28 cellular contexts compared by ENCODE assay signal in the genomic region with DNA sequence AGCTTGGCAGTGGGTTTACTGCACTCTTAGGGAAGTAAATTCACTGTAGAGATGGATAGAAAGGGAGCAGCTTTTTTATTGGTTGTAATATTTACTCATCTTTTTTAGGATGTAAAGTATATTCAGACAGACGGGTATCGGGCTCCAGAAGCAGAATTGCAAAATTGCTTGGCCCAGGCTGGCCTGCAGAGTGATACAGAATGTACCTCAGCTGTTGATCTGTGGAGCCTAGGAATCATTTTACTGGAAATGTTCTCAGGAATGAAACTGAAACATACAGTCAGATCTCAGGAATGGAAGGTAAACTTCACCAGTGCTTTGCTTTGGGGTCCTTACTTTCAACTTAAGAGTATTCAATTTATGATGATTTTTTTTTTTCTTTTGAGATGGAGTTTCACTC. TPM values are rescaled to one million over a fixed set of nuclear protein-coding genes. Genes with fewer than 3 reads are reported as not detected.
DNase-seq lines count a peak whose midpoint lies in the region; ATAC-seq and TF ChIP-seq lines count a peak whose summit lies in the region.
"Had no signal": no experiment of that assay in that cellular context is flagged by ENCODE, and none has a peak within 500 bp of the region (broad histone marks: within the 10 kb centered on the region; RNA-seq: fewer than 3 reads in every experiment).

No MANE protein-coding gene starts in this region.

- H3F3A ChIP-seq in PC-3 (ENCODE audit: low read length, unreplicated experiment), result peaks cover 10% of the 10 kb centered on the region

- intact Hi-C loops in MCF 10A (cut with micrococcal nuclease) (no loop called here), mammary epithelial cell (cut with micrococcal nuclease) (no loop called here), PC-3 (cut with micrococcal nuclease) (loop anchor here (5.0 kb wide), 1 partner anchor 81 kb away; no protein-coding TSS in a partner anchor)

- in situ Hi-C loops in mammary epithelial cell (cut with MboI; ENCODE audit: low sequenced_read_pairs in 2 of 2), result loop anchor here in 1 of 2 donors (10.0 kb wide), 1 partner anchor 64 kb away; the partner anchor contains the start of gene UAP1

- H3K4me3 ChIP-seq in mammary epithelial cell (replicated peaks in 1 of 3; ENCODE audit: insufficient read depth in 1 of 3, low read depth in 2 of 3, low read length in 3 of 3) (no peak overlapping the region), PC-3 (ENCODE audit: low read length) (peak overlapping the region; percentile 77; the same call in 1 of the 2 replicates), fibroblast of mammary gland (ENCODE audit: control insufficient read depth, low read depth, low read length) (no peak overlapping the region), subcutaneous abdominal adipose tissue (ENCODE audit: low read depth in 1 of 5, low read length in 5 of 5) (no peak overlapping the region)
- H3K4me3 ChIP-seq: breast epithelium, colonic mucosa, ovary had no signal

- no peaks in the 10 kb centered on the region for H3K9me2 ChIP-seq in PC-3 (replicated peaks; ENCODE audit: low read length)

- no peak overlapping the region for H3K27ac ChIP-seq in mammary epithelial cell (ENCODE audit: insufficient read depth, low read depth, low read length)
- H3K27ac ChIP-seq in PC-3 (ENCODE audit: low read length), result no peak overlapping the region
- H3K27ac ChIP-seq in subcutaneous abdominal adipose tissue (ENCODE audit: low read depth, low read length), result peak overlapping the region; percentile 29
- H3K27ac ChIP-seq: breast epithelium, colonic mucosa, ovary had no signal

- no peak overlapping the region for H3K9ac ChIP-seq in mammary epithelial cell (ENCODE audit: insufficient read depth, low read length)
- H3K9ac ChIP-seq in PC-3 (ENCODE audit: low read length), result no peak overlapping the region
- no peak overlapping the region for H3K9ac ChIP-seq in subcutaneous abdominal adipose tissue (ENCODE audit: low read length in 5 of 5)

- H3K4me1 Mint-ChIP-seq in MCF 10A (ENCODE audit: insufficient read depth, unreplicated experiment), result peaks cover 12% of the 10 kb centered on the region

- no peaks in the 10 kb centered on the region for H3K27me3 Mint-ChIP-seq in MCF 10A (ENCODE audit: insufficient read depth, unreplicated experiment)
- H3K27me3 Mint-ChIP-seq: naive thymus-derived CD8-positive, alpha-beta T cell had no signal

- H3K4me2 ChIP-seq in mammary epithelial cell (ENCODE audit: insufficient read depth, low read depth, low read length), result no peak overlapping the region
- H3K4me2 ChIP-seq in PC-3 (ENCODE audit: low read length), result peak overlapping the region; percentile 87

- CTCF ChIA-PET in MCF 10A (lab: Yijun Ruan, JAX), result interaction anchor here (0.6 to 2.8 kb wide), 5 partner anchors 8 to 445 kb away, joined by 3 to 14 read pairs (median 3); no protein-coding TSS in a partner anchor
- CTCF ChIA-PET in mammary epithelial cell (lab: Charles Lee; ENCODE audit: low non-redundant PET), result no interaction called here
- CTCF ChIA-PET in PC-3 (lab: Charles Lee), result no interaction called here

- H3K79me2 ChIP-seq in mammary epithelial cell (ENCODE audit: insufficient read depth, low read length) (peaks cover 55% of the 10 kb centered on the region), PC-3 (ENCODE audit: low read length) (peaks cover 64% of the 10 kb centered on the region)

- ATAC-seq in PC-3, result no peak
- ATAC-seq: K562; naive thymus-derived CD8-positive, alpha-beta T cell had no signal

- H3K27ac Mint-ChIP-seq in MCF 10A (ENCODE audit: low read depth, unreplicated experiment), result peak overlapping the region; percentile 69
- H3K27ac Mint-ChIP-seq: mesothelial cell of epicardium, type B pancreatic cell had no signal

- DNase-seq in MCF 10A (ENCODE audit: unreplicated experiment) (no peak), mammary epithelial cell (no peak), PC-3 (no peak), fibroblast of mammary gland (ENCODE audit: low read depth) (peak; percentile 29), HUDEP-2 (lab: John Stamatoyannopoulos, UW; ENCODE audit: unreplicated experiment in 76 of 76) (no peak), SIG-M5 treated with dmso at 0.1 percent for 504 hours (lab: John Stamatoyannopoulos, UW; ENCODE audit: unreplicated experiment) (no peak)
- DNase-seq in stimulated activated CD4-positive, alpha-beta T cell treated with anti-CD3 and anti-CD28 coated beads, Interleukin-12 subunit alpha, Interleukin-12 subunit beta, amount 100 ng/mL, for 4 hours, result no peak
- DNase-seq: activated CD4-positive, CD25-positive, alpha-beta regulatory T cell treated with anti-CD3 and anti-CD28 coated beads, Interleukin-2, amount 50 U/mL, for 72 hours; activated gamma-delta T cell; activated T-cell treated with anti-CD3 and anti-CD28 coated beads for 4 hours; amniotic stem cell; C1 segment of cervical spinal cord; colonic mucosa; effector memory CD4-positive, alpha-beta T cell; hippocampal formation; MM.1S; naive thymus-derived CD8-positive, alpha-beta T cell; NCI-H1417 treated with DMSO at 0.1 percent for 48 hours; NCI-H2081 treated with DMSO at 0.1 percent for 48 hours; NCI-H748 treated with DMSO at 0.1 percent for 48 hours; ovary; stimulated activated CD4-positive, alpha-beta T cell treated with anti-CD3 and anti-CD28 coated beads, Interleukin-2, amount 100 ng/mL, for 48 hours; substantia nigra had no signal

- peaks cover 58% of the 10 kb centered on the region for H3K36me3 Mint-ChIP-seq in MCF 10A (ENCODE audit: insufficient read depth, unreplicated experiment)

- H3K9me3 Mint-ChIP-seq in MCF 10A (ENCODE audit: unreplicated experiment), result no peaks in the 10 kb centered on the region
- H3K9me3 Mint-ChIP-seq: mesothelial cell of epicardium; naive thymus-derived CD8-positive, alpha-beta T cell had no signal

- H3K9me3 ChIP-seq in mammary epithelial cell (replicated peaks; ENCODE audit: insufficient read depth, low read length), result no peaks in the 10 kb centered on the region
- H3K9me3 ChIP-seq in PC-3 (ENCODE audit: low read length), result no peaks in the 10 kb centered on the region
- no peaks in the 10 kb centered on the region for H3K9me3 ChIP-seq in subcutaneous abdominal adipose tissue (ENCODE audit: control insufficient read depth in 5 of 5, low read length in 5 of 5)
- H3K9me3 ChIP-seq: breast epithelium, colonic mucosa, ovary had no signal

- POLR2A ChIA-PET in MCF 10A (lab: Yijun Ruan, JAX), result interaction anchor here (0.7 to 3.1 kb wide), 5 partner anchors 8 to 104 kb away, joined by 3 to 12 read pairs (median 4); no protein-coding TSS in a partner anchor
- POLR2A ChIA-PET in PC-3 (lab: Charles Lee; ENCODE audit: unreplicated experiment), result interaction anchor here (1.0 kb wide), 1 partner anchor 120 kb away, joined by 3 read pairs; no protein-coding TSS in a partner anchor

- TF ChIP-seq CTCF in MCF 10A (IDR thresholded peaks at IDR 0.05; ENCODE audit: unreplicated experiment), result no peak
- TF ChIP-seq CTCF in mammary epithelial cell (conservative IDR thresholded peaks at IDR 0.05 in 1 of 2, IDR thresholded peaks at IDR 0.05 in 1 of 2; ENCODE audit: extremely low read depth in 1 of 2, insufficient read depth in 1 of 2, low read depth in 1 of 2, low read length in 2 of 2), result no peak
- no peak for TF ChIP-seq CTCF in PC-3 (conservative IDR thresholded peaks at IDR 0.05; ENCODE audit: low read depth, low read length)
- TF ChIP-seq CTCF in fibroblast of mammary gland (conservative IDR thresholded peaks at IDR 0.05; ENCODE audit: control insufficient read depth, insufficient read depth, low read depth, low read length), result no peak

- WGBS in mammary epithelial cell (ENCODE audit: low coverage, missing lambda C conversion rate), result 75% methylated on average over 2 of the region's 2 CpGs

- H3K27me3 ChIP-seq in mammary epithelial cell (ENCODE audit: insufficient read depth, low read length) (no peaks in the 10 kb centered on the region), PC-3 (ENCODE audit: low read length) (no peaks in the 10 kb centered on the region), subcutaneous abdominal adipose tissue (ENCODE audit: control insufficient read depth in 5 of 5, insufficient read depth in 4 of 5, low read length in 5 of 5) (no peaks in the 10 kb centered on the region)
- H3K27me3 ChIP-seq: breast epithelium, colonic mucosa, ovary had no signal

- H3K4me3 Mint-ChIP-seq in MCF 10A (ENCODE audit: unreplicated experiment), result no peak overlapping the region
- H3K4me3 Mint-ChIP-seq: mesothelial cell of epicardium had no signal

- BruUV-seq in MCF 10A (replicated peaks; lab: Mats Ljungman, UMichigan) (no TSS peak), mammary epithelial cell (replicated peaks; lab: Mats Ljungman, UMichigan) (no TSS peak), PC-3 (replicated peaks; lab: Mats Ljungman, UMichigan) (no TSS peak)

- no peak overlapping the region for H2AFZ ChIP-seq in mammary epithelial cell (ENCODE audit: low read depth, low read length)
- no peak overlapping the region for H2AFZ ChIP-seq in PC-3 (ENCODE audit: low read length)

- H3K36me3 ChIP-seq in mammary epithelial cell (ENCODE audit: insufficient read depth, low read length) (peaks cover 35% of the 10 kb centered on the region), PC-3 (ENCODE audit: low read depth, low read length) (peaks cover 34% of the 10 kb centered on the region), subcutaneous abdominal adipose tissue (ENCODE audit: control insufficient read depth in 5 of 5, insufficient read depth in 5 of 5, low read length in 5 of 5) (peaks cover 33 to 49% (median 40%) of the 10 kb centered on the region in 5 donors)
- H3K36me3 ChIP-seq: breast epithelium, colonic mucosa, ovary had no signal

- H4K20me1 ChIP-seq in mammary epithelial cell (ENCODE audit: insufficient read depth, low read length) (no peaks in the 10 kb centered on the region), PC-3 (ENCODE audit: low read length) (peaks cover 8% of the 10 kb centered on the region; the same call in 1 of the 2 replicates)

- H3K4me1 ChIP-seq in mammary epithelial cell (ENCODE audit: insufficient read depth, low read length), result peaks cover 12% of the 10 kb centered on the region
- H3K4me1 ChIP-seq in PC-3 (ENCODE audit: insufficient read depth, low read length), result peaks cover 47% of the 10 kb centered on the region
- peaks cover 0 to 34% (median 33%) of the 10 kb centered on the region in 5 donors for H3K4me1 ChIP-seq in subcutaneous abdominal adipose tissue (ENCODE audit: control insufficient read depth in 5 of 5, insufficient read depth in 5 of 5, low read length in 5 of 5)
- H3K4me1 ChIP-seq: breast epithelium, colonic mucosa had no signal

- dilution Hi-C loops in mammary epithelial cell (cut with HindIII; ENCODE audit: low sequenced_read_pairs), result no loop called here

RNA-seq across cellular contexts. Expression of gene UHMK1, which starts 3.2 kb away (rescaled TPM):
- total RNA-seq in MCF 10A (2022) (76.9 and 102 TPM in 2 replicates), mammary epithelial cell (10 to 100 TPM; 59.5 to 97.5 TPM), PC-3 (2014; rRNA removed) (69.4 and 70.4 TPM in 2 replicates)
- polyA plus RNA-seq in mammary epithelial cell, result 16.2 TPM
- polyA minus RNA-seq in mammary epithelial cell, result 57.6 TPM
